Comparison of ENCODE assay signal across 1 cellular context in the genomic region with DNA sequence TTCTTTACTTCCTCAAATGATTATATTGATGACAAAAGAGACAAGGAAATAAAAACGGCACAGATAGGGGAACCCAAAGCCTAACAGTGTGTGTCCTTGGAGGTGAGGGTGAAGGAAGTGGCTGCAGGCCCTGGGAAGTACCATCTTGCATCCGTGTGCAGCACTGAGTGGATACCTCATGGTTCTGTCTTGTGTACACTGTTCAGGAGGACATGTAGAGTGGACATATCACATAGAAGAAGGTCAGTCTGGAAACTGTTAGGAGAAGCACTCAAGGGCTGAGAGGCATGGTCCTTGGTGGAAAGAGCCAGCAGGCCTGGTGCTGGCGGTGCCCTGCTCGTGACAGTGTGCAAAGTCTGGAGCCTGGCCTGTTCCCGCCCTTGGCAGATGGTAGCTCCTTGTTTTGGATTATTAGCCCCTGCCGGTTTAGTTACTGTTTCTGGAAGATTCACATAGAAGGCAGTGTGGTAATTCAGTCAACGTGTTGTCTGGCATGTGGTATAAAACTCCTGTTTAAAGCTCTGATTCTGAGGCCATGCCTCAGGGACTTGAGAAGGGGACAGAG.
TF ChIP-seq lines count a peak whose summit lies in the region.

No MANE protein-coding gene starts in this region.

TF ChIP-seq in GM12878, 131 proteins besides CTCF, POLR2A, EP300 and RAD21 (continued from another document):
- TF ChIP-seq BCLAF1 (IDR thresholded peaks at IDR 0.05) (no peak), RAD51 (IDR thresholded peaks at IDR 0.05) (no peak), REST (IDR thresholded peaks at IDR 0.05; ENCODE audit: low read depth, low read length) (no peak), BMI1 (IDR thresholded peaks at IDR 0.05; ENCODE audit: borderline replicate concordance) (no peak), RFX5 (IDR thresholded peaks at IDR 0.05; ENCODE audit: low read depth, low read length) (no peak), RB1 (IDR thresholded peaks at IDR 0.05; ENCODE audit: borderline replicate concordance) (no peak), ESRRA (IDR thresholded peaks at IDR 0.05; ENCODE audit: low read length) (no peak), WRNIP1 (IDR thresholded peaks at IDR 0.05; ENCODE audit: borderline replicate concordance, low read depth, low read length) (no peak)
TF ChIP-seq in GM12878: peak in this region for 0.
